21 cellular contexts compared by ENCODE assay signal in genomic region chr9:12681620-12682019, GRCh38. TPM values are rescaled to one million over a fixed set of nuclear protein-coding genes. Genes with fewer than 3 reads are reported as not detected.
DNase-seq lines count a peak whose midpoint lies in the region; ATAC-seq and TF ChIP-seq lines count a peak whose summit lies in the region.
"Had no signal": no experiment of that assay in that cellular context is flagged by ENCODE, and none has a peak within 500 bp of the region (broad histone marks: within the 10 kb centered on the region; RNA-seq: fewer than 3 reads in every experiment).

No MANE protein-coding gene starts in this region.

- H2AFZ ChIP-seq in neuronal stem cell (ENCODE audit: low read length), result no peak overlapping the region
- H2AFZ ChIP-seq: neural progenitor cell had no signal

- H3K27me3 ChIP-seq in neuronal stem cell (ENCODE audit: control insufficient read depth in 3 of 3, insufficient read depth in 3 of 3, low read depth in 1 of 3, low read length in 3 of 3), result no peaks in the 10 kb centered on the region
- no peaks in the 10 kb centered on the region for H3K27me3 ChIP-seq in tibial artery
- H3K27me3 ChIP-seq: gastrocnemius medialis, neural progenitor cell had no signal

- no peak for TF ChIP-seq CTCF in choroid plexus epithelial cell (conservative IDR thresholded peaks at IDR 0.05; ENCODE audit: low read depth, low read length)
- no peak for TF ChIP-seq CTCF in osteocyte (IDR thresholded peaks at IDR 0.05)
- no peak for TF ChIP-seq CTCF in tibial artery (IDR thresholded peaks at IDR 0.05)
- no peak for TF ChIP-seq CTCF in lower leg skin (IDR thresholded peaks at IDR 0.05)

- H3K4me2 ChIP-seq in neuronal stem cell (ENCODE audit: insufficient read depth, low read length, poor library complexity, severe bottlenecking), result no peak overlapping the region
- H3K4me2 ChIP-seq: neural progenitor cell, smooth muscle cell had no signal

- H3K27ac ChIP-seq in neuronal stem cell (replicated peaks; ENCODE audit: low read length), result no peak overlapping the region
- no peak overlapping the region for H3K27ac ChIP-seq in tibial artery
- H3K27ac ChIP-seq: gastrocnemius medialis, HL-60, neural progenitor cell had no signal

- H2BK15ac ChIP-seq in neuronal stem cell (ENCODE audit: low read length), result no peak overlapping the region

- H3K36me3 Mint-ChIP-seq in osteocyte (ENCODE audit: unreplicated experiment), result peaks cover 3% of the 10 kb centered on the region
- H3K36me3 Mint-ChIP-seq: neural progenitor cell had no signal

- H3K4ac ChIP-seq in neuronal stem cell (ENCODE audit: low read length), result no peak overlapping the region

- no peak for TF ChIP-seq POLR2A in lower leg skin (IDR thresholded peaks at IDR 0.05)

- H3K4me3 Mint-ChIP-seq in osteocyte (ENCODE audit: unreplicated experiment), result no peak overlapping the region
- H3K4me3 Mint-ChIP-seq: neural progenitor cell had no signal

- H3K9me3 Mint-ChIP-seq in osteocyte (ENCODE audit: unreplicated experiment), result peaks cover 5% of the 10 kb centered on the region
- H3K9me3 Mint-ChIP-seq: neural progenitor cell had no signal

- no peak overlapping the region for H3K9ac ChIP-seq in neuronal stem cell (ENCODE audit: low read depth, low read length, poor library complexity)
- H3K9ac ChIP-seq: neural progenitor cell had no signal

- H3K9me3 ChIP-seq in neuronal stem cell (replicated peaks in 1 of 2; ENCODE audit: control insufficient read depth in 2 of 2, insufficient read depth in 1 of 2, low read depth in 1 of 2, low read length in 2 of 2), result no peaks in the 10 kb centered on the region
- no peaks in the 10 kb centered on the region for H3K9me3 ChIP-seq in tibial artery
- H3K9me3 ChIP-seq: gastrocnemius medialis had no signal

- H3K36me3 ChIP-seq in neuronal stem cell (replicated peaks in 1 of 2; ENCODE audit: control insufficient read depth in 2 of 2, insufficient read depth in 2 of 2, low read length in 2 of 2), result no peaks in the 10 kb centered on the region
- no peaks in the 10 kb centered on the region for H3K36me3 ChIP-seq in tibial artery
- H3K36me3 ChIP-seq: gastrocnemius medialis, neural progenitor cell had no signal

- H3K4me1 Mint-ChIP-seq in osteocyte (ENCODE audit: unreplicated experiment), result peaks cover 36% of the 10 kb centered on the region

- DNase-seq in GM04503 (ENCODE audit: low read depth) (peak; percentile 10), NCI-H69 (lab: John Stamatoyannopoulos, UW) (peak; percentile 11), choroid plexus epithelial cell (ENCODE audit: low read depth) (peak; percentile 25), osteocyte (ENCODE audit: extremely low spot score, unreplicated experiment) (no peak), neuronal stem cell (ENCODE audit: low spot score) (no peak), tibial artery (no peak), lower leg skin (ENCODE audit: low spot score in 2 of 2) (no peak)
- DNase-seq: activated CD4-positive, alpha-beta T cell treated with anti-CD3 and anti-CD28 coated beads for 1 hour; activated gamma-delta T cell treated with Interleukin-2 at 50 U/mL for 16 hours; activated T-cell treated with anti-CD3 and anti-CD28 coated beads, Interleukin-2, amount 50 U/mL, for 1 hour; gastrocnemius medialis; kidney; NCI-H526 treated with DMSO at 0.1 percent for 48 hours; stimulated activated naive CD4-positive, alpha-beta T cell had no signal

- intact Hi-C loops in tibial artery (cut with DNase I; ENCODE audit: low total_unique reads) (no loop called here), lower leg skin (cut with DNase I; ENCODE audit: low total_unique reads) (no loop called here)

- no peak overlapping the region for H3K14ac ChIP-seq in neuronal stem cell (ENCODE audit: low read length)

- no peak overlapping the region for H4K8ac ChIP-seq in neuronal stem cell (ENCODE audit: low read depth, low read length)

- H2BK5ac ChIP-seq in neuronal stem cell (ENCODE audit: low read length), result no peak overlapping the region

- peak overlapping the region; percentile 23 for H3K27ac Mint-ChIP-seq in osteocyte (ENCODE audit: unreplicated experiment)
- H3K27ac Mint-ChIP-seq: neural progenitor cell had no signal

- no peak overlapping the region for H4K91ac ChIP-seq in neuronal stem cell (ENCODE audit: low read depth, low read length, poor library complexity)

- H2AK5ac ChIP-seq in neuronal stem cell (ENCODE audit: low read depth, low read length), result no peak overlapping the region

- no peak overlapping the region for H3K23ac ChIP-seq in neuronal stem cell (ENCODE audit: low read depth, low read length, poor library complexity)

- H3K4me1 ChIP-seq in neuronal stem cell (ENCODE audit: control insufficient read depth in 2 of 2, insufficient read depth in 1 of 2, low read depth in 1 of 2, low read length in 2 of 2), result no peaks in the 10 kb centered on the region
- no peaks in the 10 kb centered on the region for H3K4me1 ChIP-seq in tibial artery
- H3K4me1 ChIP-seq: gastrocnemius medialis, neural progenitor cell had no signal

- H3K27me3 Mint-ChIP-seq in osteocyte (ENCODE audit: unreplicated experiment), result no peaks in the 10 kb centered on the region

- H3K18ac ChIP-seq in neuronal stem cell (ENCODE audit: low read length), result no peak overlapping the region

- no peak overlapping the region for H2BK12ac ChIP-seq in neuronal stem cell (ENCODE audit: low read length)

- H3K4me3 ChIP-seq in choroid plexus epithelial cell (ENCODE audit: low read depth, low read length) (no peak overlapping the region), neuronal stem cell (ENCODE audit: low read length in 2 of 2) (no peak overlapping the region), tibial artery (no peak overlapping the region), lower leg skin (ENCODE audit: low read depth, poor library complexity, severe bottlenecking) (no peak overlapping the region)
- H3K4me3 ChIP-seq: gastrocnemius medialis, lung, neural progenitor cell, smooth muscle cell had no signal

- H2BK120ac ChIP-seq in neuronal stem cell (ENCODE audit: low read depth, low read length), result no peak overlapping the region

- H3K79me1 ChIP-seq in neuronal stem cell (ENCODE audit: low read depth, low read length), result no peaks in the 10 kb centered on the region

- no peak for ATAC-seq in GM21737 (IDR thresholded peaks at IDR 0.05; ENCODE audit: unreplicated experiment)
- ATAC-seq: gastrocnemius medialis had no signal

RNA-seq across cellular contexts. Expression of gene TYRP1, which starts 11.6 kb away (rescaled TPM):
- total RNA-seq in osteocyte, result not detected in 2 replicates
- 0.08 TPM for polyA plus RNA-seq in neuronal stem cell (2013, experiment 1 of 2)
- 0.06 TPM for polyA plus RNA-seq in neuronal stem cell (2013, experiment 2 of 2)
- total RNA-seq in lower leg skin, result 10 to 100 TPM; 27.6 to 85.6 (median 53.5) TPM
- total RNA-seq: endothelial cell of umbilical vein, MCF 10A had no signal

Comparison
In these comparisons a context has a peak if more than half of its experiments do, and no peak if none do; other contexts are left out.
1. DNase-seq: peak in GM04503 (single experiment), NCI-H69 (single experiment) and choroid plexus epithelial cell (single experiment); none in osteocyte (single experiment), neuronal stem cell (single experiment), tibial artery (0 of 2) and lower leg skin (0 of 2).
2. RNA of gene TYRP1, which starts 11.6 kb away (total RNA-seq): 27.6 to 85.6 TPM in lower leg skin; not detected in osteocyte; every median in the first group is over 10 times any median in the second.